ENCODE assay signal across 3 cellular contexts in the genomic region with DNA sequence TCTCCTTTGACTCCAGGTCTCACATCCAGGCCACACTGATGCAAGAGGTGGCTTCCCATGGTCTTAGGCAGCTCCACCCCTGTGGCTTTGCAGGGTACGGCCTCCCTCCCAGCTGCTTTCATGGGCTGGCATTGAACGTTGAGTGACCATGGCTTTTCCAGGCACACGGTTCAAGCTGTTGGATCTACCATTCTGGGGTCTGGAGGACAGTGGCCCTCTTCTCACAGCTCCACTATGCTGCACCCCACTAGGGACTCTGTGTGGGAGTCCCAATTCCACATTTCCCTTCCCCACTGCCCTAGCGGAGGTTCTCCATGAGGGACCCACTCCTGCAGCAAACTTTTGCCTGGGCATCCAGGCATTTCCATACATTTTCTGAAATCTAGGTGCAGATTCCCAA. TPM values are rescaled to one million over a fixed set of nuclear protein-coding genes. Genes with fewer than 3 reads are reported as not detected.
"Had no signal": no experiment of that assay in that cellular context is flagged by ENCODE, and none has a peak within 500 bp of the region (broad histone marks: within the 10 kb centered on the region; RNA-seq: fewer than 3 reads in every experiment).

No MANE protein-coding gene starts in this region.

RNA-seq across cellular contexts. Expression of a gene that starts 27.1 kb away (rescaled TPM):
- total RNA-seq: HepG2, HT-29, IMR-90 had no signal
